In the genomic region with DNA sequence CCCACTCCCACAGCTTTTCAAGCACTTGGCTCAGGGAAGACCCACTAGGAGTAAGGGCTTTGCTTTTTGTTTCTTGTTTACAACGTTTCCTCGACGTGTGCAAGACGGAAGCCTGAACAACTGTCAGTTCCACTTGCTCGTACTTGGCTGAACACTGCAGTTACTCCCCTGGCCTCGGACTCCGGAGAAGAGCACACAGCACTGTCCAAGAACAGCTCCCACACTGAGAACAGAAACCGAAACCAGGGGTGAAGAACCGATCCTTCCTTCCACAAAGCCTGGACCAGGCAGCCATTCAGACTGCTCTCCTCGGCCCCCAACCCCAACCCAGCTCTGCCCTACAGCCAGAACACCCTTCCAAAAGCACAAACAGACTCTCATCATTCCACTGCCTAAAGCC, we compare ENCODE assay signal across 7 cellular contexts. TPM values are rescaled to one million over a fixed set of nuclear protein-coding genes. Genes with fewer than 3 reads are reported as not detected.
A peak's percentile ranks its signal among the peaks of the same experiment; 100 is the strongest.
DNase-seq lines count a peak whose midpoint lies in the region; ATAC-seq and TF ChIP-seq lines count a peak whose summit lies in the region.

No MANE protein-coding gene starts in this region.

- H3K4me1 ChIP-seq in HAP-1: peaks cover 10% of the 10 kb centered on the region

- DNase-seq in M059J (ENCODE audit: low read depth): peak; percentile 84
- DNase-seq in brain microvascular endothelial cell: peak; percentile 70
- DNase-seq in left kidney (ENCODE audit: low read depth, low spot score): peak; percentile 53
- DNase-seq in stromal cell of bone marrow (ENCODE audit: low read depth): peak; percentile 69
- DNase-seq in NCI-H748 treated with DMSO at 0.1 percent for 48 hours (lab: John Stamatoyannopoulos, UW): no peak
- DNase-seq in HAP-1 (ENCODE audit: low spot score in 2 of 2): no peak

- H3K9me3 ChIP-seq in HAP-1: no peaks in the 10 kb centered on the region

- no peaks in the 10 kb centered on the region for H3K27me3 ChIP-seq in brain microvascular endothelial cell (replicated peaks)
- no peaks in the 10 kb centered on the region for H3K27me3 ChIP-seq in HAP-1 (ENCODE audit: low read depth)

- in situ Hi-C loops in brain microvascular endothelial cell (cut with HindIII; ENCODE audit: low pct_ligation_motif_present, low sequenced_read_pairs) (no loop called here), HAP-1 (cut with MboI; ENCODE audit: low sequenced_read_pairs) (no loop called here)

- TF ChIP-seq CTCF in brain microvascular endothelial cell (IDR thresholded peaks at IDR 0.05; ENCODE audit: low read depth, low read length, missing control alignments): no peak

- peak overlapping the region; percentile 66 for H3K27ac ChIP-seq in brain microvascular endothelial cell

- H3K36me3 ChIP-seq in brain microvascular endothelial cell (replicated peaks) (no peaks in the 10 kb centered on the region), HAP-1 (replicated peaks) (no peaks in the 10 kb centered on the region)

- H3K4me3 ChIP-seq in brain microvascular endothelial cell (ENCODE audit: low read depth, low read length) (peak overlapping the region; percentile 27), HAP-1 (no peak overlapping the region)

- peak; percentile 50 for ATAC-seq in GM18909 (IDR thresholded peaks at IDR 0.05; ENCODE audit: poor library complexity, unreplicated experiment)

RNA-seq across cellular contexts. Expression of gene IRF2, which starts 25.5 kb away (rescaled TPM):
- 40.1 and 40.6 TPM in 2 replicates for total RNA-seq in M059J (2014; rRNA removed; shearing (Covaris generic))

Comparison
In these comparisons a context has a peak if more than half of its experiments do, and no peak if none do; other contexts are left out.
1. DNase-seq: peak in M059J (single experiment), brain microvascular endothelial cell (single experiment), left kidney (single experiment) and stromal cell of bone marrow (single experiment); none in NCI-H748 treated with DMSO at 0.1 percent for 48 hours (single experiment) and HAP-1 (0 of 2).